Comparison of ENCODE assay signal across 1 cellular context in genomic region chr5:62043289-62044274, GRCh38.
TF ChIP-seq lines count a peak whose summit lies in the region.

No MANE protein-coding gene starts in this region.

TF ChIP-seq in HEK293, 187 proteins besides CTCF, POLR2A, EP300 and RAD21 (continued from another document):
- TF ChIP-seq PRDM10 (tag by site-specific recombination; IDR thresholded peaks at IDR 0.05) (peak; percentile 20; the same call in 1 of the 2 replicates), ZBTB17 (tag by site-specific recombination; IDR thresholded peaks at IDR 0.05) (peak; percentile 47; the same call in 1 of the 2 replicates), ZBTB8A (tag by site-specific recombination; IDR thresholded peaks at IDR 0.05) (peak; percentile 62), ZNF24 (tag by site-specific recombination; IDR thresholded peaks at IDR 0.05) (peak; percentile 73), KLF10 (tag by site-specific recombination; IDR thresholded peaks at IDR 0.05) (peak; percentile 21; the same call in 1 of the 2 replicates), ZNF596 (tag by site-specific recombination; IDR thresholded peaks at IDR 0.05) (peak; percentile 85), FEZF1 (tag by site-specific recombination; IDR thresholded peaks at IDR 0.05) (peak; percentile 91), INSM2 (tag by site-specific recombination; IDR thresholded peaks at IDR 0.05) (peak; percentile 69), ZNF18 (tag by site-specific recombination; IDR thresholded peaks at IDR 0.05) (0 out of 2 replicates have a peak, but pooled peaks have one; percentile 42), ZBTB44 (tag by site-specific recombination; IDR thresholded peaks at IDR 0.05) (peak; percentile 96), ZBTB1 (tag by site-specific recombination; IDR thresholded peaks at IDR 0.05) (0 out of 2 replicates have a peak, but pooled peaks have one; percentile 69), YY2 (tag by site-specific recombination; IDR thresholded peaks at IDR 0.05) (no peak), ZNF518A (tag by site-specific recombination; conservative IDR thresholded peaks at IDR 0.05; ENCODE audit: low read depth) (no peak), ZNF623 (tag by site-specific recombination; IDR thresholded peaks at IDR 0.05) (no peak), ZNF791 (tag by site-specific recombination; IDR thresholded peaks at IDR 0.05) (no peak), PRDM6 (tag by site-specific recombination; IDR thresholded peaks at IDR 0.05) (peak; percentile 85)
TF ChIP-seq in HEK293: peak in this region for 27.
